In the genomic region with DNA sequence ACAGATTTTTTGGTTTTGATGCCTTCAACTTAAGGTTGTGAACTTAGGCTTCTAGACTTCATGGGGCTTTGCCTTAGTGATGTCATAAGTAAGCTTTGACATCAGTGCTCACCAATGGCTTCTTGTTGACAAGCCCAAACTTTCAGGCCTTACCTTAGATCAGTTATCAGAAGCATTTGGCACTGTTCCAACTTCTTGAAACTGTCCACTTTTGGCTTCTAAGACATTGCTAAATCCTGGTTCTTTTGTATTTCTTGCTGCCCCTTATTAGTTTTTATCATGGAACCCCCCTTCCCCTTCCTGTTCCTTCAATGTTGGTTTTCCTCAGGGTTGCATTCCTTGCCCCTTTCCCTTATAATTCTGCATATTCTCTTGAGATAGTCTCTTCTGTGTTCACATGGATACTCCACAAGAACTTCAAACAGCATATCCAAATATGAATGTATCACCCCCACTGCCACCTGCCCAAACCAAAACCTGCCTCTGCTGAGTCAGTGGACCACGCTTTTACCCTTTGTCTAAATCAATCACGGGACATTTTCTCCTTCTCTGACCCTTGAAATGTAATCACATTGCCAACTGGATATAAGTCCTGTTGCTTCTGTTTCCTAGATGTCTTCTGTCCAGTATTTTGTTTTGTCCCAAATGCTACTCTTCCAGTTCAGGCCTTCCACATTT, we compare ENCODE assay signal across 1 cellular context.
TF ChIP-seq lines count a peak whose summit lies in the region.

No MANE protein-coding gene starts in this region.

TF ChIP-seq in HepG2, 621 proteins besides CTCF, POLR2A, EP300 and RAD21:
- TF ChIP-seq CREB1 (IDR thresholded peaks at IDR 0.05) (peak; percentile 11; the same call in 1 of the 2 replicates), CREB1 (CRISPR knock-in tag; IDR thresholded peaks at IDR 0.05) (no peak), NR2F1 (CRISPR knock-in tag; IDR thresholded peaks at IDR 0.05) (no peak)
